Comparison of ENCODE assay signal across 21 cellular contexts in the genomic region with DNA sequence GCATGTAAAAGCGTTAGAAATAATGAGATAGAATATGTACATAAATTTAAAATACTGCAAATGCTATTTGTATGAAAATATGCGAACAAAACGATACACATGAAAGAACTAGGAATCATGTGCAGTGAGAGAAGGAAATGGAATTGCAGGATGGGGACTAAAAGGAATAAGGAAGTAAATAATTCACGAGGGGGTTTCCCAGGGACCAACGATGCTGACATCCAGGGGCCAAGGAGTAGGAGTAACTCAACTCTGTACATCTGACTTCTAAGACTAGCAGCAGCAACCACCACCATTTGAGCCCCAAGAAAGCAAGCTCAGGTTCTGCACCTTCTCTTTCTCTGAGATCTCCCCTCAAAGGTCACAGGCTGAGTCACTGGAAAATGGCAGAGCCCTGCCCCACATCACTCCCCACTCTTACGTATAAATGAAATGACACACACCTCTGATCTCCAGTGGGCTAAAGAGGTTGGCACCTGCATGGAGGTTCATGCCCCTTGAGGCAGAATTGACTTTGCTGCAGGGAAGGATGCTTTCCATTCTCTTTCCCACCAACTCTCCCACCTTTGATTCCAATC.
DNase-seq lines count a peak whose midpoint lies in the region; ATAC-seq and TF ChIP-seq lines count a peak whose summit lies in the region.
"Had no signal": no experiment of that assay in that cellular context is flagged by ENCODE, and none has a peak within 500 bp of the region (broad histone marks: within the 10 kb centered on the region; RNA-seq: fewer than 3 reads in every experiment).

No MANE protein-coding gene starts in this region.

- no peak for TF ChIP-seq CTCF in GM23338 (conservative IDR thresholded peaks at IDR 0.05; ENCODE audit: low read depth in 2 of 2)

- H3K79me1 ChIP-seq in mesenchymal stem cell (replicated peaks; ENCODE audit: low read length, poor library complexity, severe bottlenecking): no peaks in the 10 kb centered on the region

- WGBS in mesenchymal stem cell: 91% methylated on average over 5 of the region's 6 CpGs

- H3K9me3 Mint-ChIP-seq in T-helper 2 cell treated with Interferon-gamma antibody and Interleukin-4, amounts not matched to agents 5 μg/mL and 100 μg/mL, for 36 hours: no peaks in the 10 kb centered on the region
- H3K9me3 Mint-ChIP-seq in stimulated activated naive CD8-positive, alpha-beta T cell treated with anti-CD3 and anti-CD28 coated beads, Interleukin-15, Interleukin-2, amounts not matched to agents 100 ng/mL and 50 ng/mL, for 24 hours: no peaks in the 10 kb centered on the region
- H3K9me3 Mint-ChIP-seq in GM23338: no peaks in the 10 kb centered on the region
- H3K9me3 Mint-ChIP-seq: T-cell had no signal

- H3K4me2 ChIP-seq in mesenchymal stem cell (ENCODE audit: low read length, poor library complexity, severe bottlenecking): no peak overlapping the region
- H3K4me2 ChIP-seq in GM23338: no peak overlapping the region

- no peak overlapping the region for H3K23ac ChIP-seq in mesenchymal stem cell (ENCODE audit: low read length in 2 of 2)

- no peaks in the 10 kb centered on the region for H3F3A ChIP-seq in GM23338 (replicated peaks; ENCODE audit: low read depth)

- H3K9me2 ChIP-seq in GM23338 (ENCODE audit: insufficient read depth): no peaks in the 10 kb centered on the region

- ATAC-seq in GM23338: no peak
- ATAC-seq: left cardiac atrium, T-cell had no signal

- H2BK12ac ChIP-seq in mesenchymal stem cell (ENCODE audit: low read length in 2 of 2): no peak overlapping the region

- no peaks in the 10 kb centered on the region for H3K36me3 Mint-ChIP-seq in T-helper 2 cell treated with Interferon-gamma antibody and Interleukin-4, amounts not matched to agents 5 μg/mL and 100 μg/mL, for 36 hours (ENCODE audit: low read depth)
- H3K36me3 Mint-ChIP-seq in stimulated activated naive CD8-positive, alpha-beta T cell treated with anti-CD3 and anti-CD28 coated beads, Interleukin-15, Interleukin-2, amounts not matched to agents 100 ng/mL and 50 ng/mL, for 24 hours (ENCODE audit: low read depth): no peaks in the 10 kb centered on the region
- H3K36me3 Mint-ChIP-seq in GM23338 (ENCODE audit: low read depth): no peaks in the 10 kb centered on the region
- H3K36me3 Mint-ChIP-seq: T-cell had no signal

- H2BK15ac ChIP-seq in mesenchymal stem cell (ENCODE audit: low read depth, poor library complexity, severe bottlenecking): no peak overlapping the region

- H3K36me3 ChIP-seq in mesenchymal stem cell (ENCODE audit: control insufficient read depth in 1 of 2, insufficient read depth in 2 of 2, low read depth in 1 of 2, low read length in 2 of 2) (no peaks in the 10 kb centered on the region), GM23338 (ENCODE audit: insufficient read depth) (no peaks in the 10 kb centered on the region)
- H3K36me3 ChIP-seq: esophagus squamous epithelium, vagina had no signal

- H2BK120ac ChIP-seq in mesenchymal stem cell (ENCODE audit: low read depth, low read length): no peak overlapping the region

- H3K27ac Mint-ChIP-seq in T-helper 2 cell treated with Interferon-gamma antibody and Interleukin-4, amounts not matched to agents 5 μg/mL and 100 μg/mL, for 36 hours: no peak overlapping the region
- H3K27ac Mint-ChIP-seq in stimulated activated naive CD8-positive, alpha-beta T cell treated with anti-CD3 and anti-CD28 coated beads, Interleukin-15, Interleukin-2, amounts not matched to agents 100 ng/mL and 50 ng/mL, for 24 hours: peak overlapping the region; percentile 78
- no peak overlapping the region for H3K27ac Mint-ChIP-seq in GM23338
- H3K27ac Mint-ChIP-seq: B cell, T-cell had no signal

- no peaks in the 10 kb centered on the region for H4K20me1 ChIP-seq in GM23338 (replicated peaks; ENCODE audit: insufficient read depth)

- H3K27ac ChIP-seq in mesenchymal stem cell (ENCODE audit: low read length, poor library complexity, severe bottlenecking): no peak overlapping the region
- H3K27ac ChIP-seq in GM23338 (ENCODE audit: low read depth): no peak overlapping the region
- H3K27ac ChIP-seq: vagina had no signal

- no peak overlapping the region for H4K91ac ChIP-seq in mesenchymal stem cell (ENCODE audit: low read length)

- no peaks in the 10 kb centered on the region for H3K27me3 Mint-ChIP-seq in T-helper 2 cell treated with Interferon-gamma antibody and Interleukin-4, amounts not matched to agents 5 μg/mL and 100 μg/mL, for 36 hours (ENCODE audit: low read depth)
- peaks cover under 1% of the 10 kb centered on the region for H3K27me3 Mint-ChIP-seq in stimulated activated naive CD8-positive, alpha-beta T cell treated with anti-CD3 and anti-CD28 coated beads, Interleukin-15, Interleukin-2, amounts not matched to agents 100 ng/mL and 50 ng/mL, for 24 hours
- peaks cover 3% of the 10 kb centered on the region for H3K27me3 Mint-ChIP-seq in GM23338 (ENCODE audit: insufficient read depth, low read depth, poor library complexity)

- no peak overlapping the region for H3K9ac ChIP-seq in mesenchymal stem cell (ENCODE audit: low read length)

- H4K8ac ChIP-seq in mesenchymal stem cell (ENCODE audit: low read length): no peak overlapping the region

- no peak overlapping the region for H3K18ac ChIP-seq in mesenchymal stem cell (ENCODE audit: low read depth in 1 of 2, low read length in 2 of 2)

- peak overlapping the region; percentile 27 for H2AK5ac ChIP-seq in mesenchymal stem cell (ENCODE audit: low read length, severe bottlenecking)

- H3K4me1 ChIP-seq in mesenchymal stem cell (ENCODE audit: control insufficient read depth, insufficient read depth, low read depth, low read length) (peaks cover 14% of the 10 kb centered on the region), GM23338 (ENCODE audit: insufficient read depth) (peaks cover 5% of the 10 kb centered on the region; the same call in 1 of the 2 replicates)

- H3K4me3 Mint-ChIP-seq in T-helper 2 cell treated with Interferon-gamma antibody and Interleukin-4, amounts not matched to agents 5 μg/mL and 100 μg/mL, for 36 hours: no peak overlapping the region
- no peak overlapping the region for H3K4me3 Mint-ChIP-seq in stimulated activated naive CD8-positive, alpha-beta T cell treated with anti-CD3 and anti-CD28 coated beads, Interleukin-15, Interleukin-2, amounts not matched to agents 100 ng/mL and 50 ng/mL, for 24 hours
- no peak overlapping the region for H3K4me3 Mint-ChIP-seq in GM23338
- H3K4me3 Mint-ChIP-seq: B cell, T-cell had no signal

- H2AFZ ChIP-seq in mesenchymal stem cell (ENCODE audit: low read depth, low read length) (no peak overlapping the region), GM23338 (no peak overlapping the region)

- H3K9me3 ChIP-seq in mesenchymal stem cell (ENCODE audit: control insufficient read depth, low read length): no peaks in the 10 kb centered on the region
- H3K9me3 ChIP-seq: esophagus squamous epithelium, vagina had no signal

- DNase-seq in T-helper 2 cell treated with Interferon-gamma antibody and Interleukin-4, amounts not matched to agents 5 μg/mL and 100 μg/mL, for 36 hours (ENCODE audit: low spot score): peak; percentile 37
- DNase-seq in T-helper 2 cell: no peak
- DNase-seq in stimulated activated CD4-positive, alpha-beta T cell treated with anti-CD3 and anti-CD28 coated beads, Interleukin-15, amount 100 ng/mL, for 24 hours: peak; percentile 42
- DNase-seq in stimulated activated CD4-positive, alpha-beta T cell treated with anti-CD3 and anti-CD28 coated beads, Interleukin-4, amount 100 ng/mL, for 1 hour: no peak
- no peak for DNase-seq in mesenchymal stem cell
- no peak for DNase-seq in DMS153 (lab: John Stamatoyannopoulos, UW)
- DNase-seq in GM23338 (ENCODE audit: low spot score): no peak
- DNase-seq: 8988T; effector memory CD4-positive, alpha-beta T cell; esophagus squamous epithelium; KBM-7; left cardiac atrium; NCI-H1694; NCI-H2227 treated with DMSO at 0.1 percent for 48 hours; NCI-H774; OCI-M1; Right ventricle myocardium superior; T-cell had no signal

- H3K79me2 ChIP-seq in GM23338 (replicated peaks; ENCODE audit: insufficient read depth): no peaks in the 10 kb centered on the region

- H3K4me1 Mint-ChIP-seq in T-helper 2 cell treated with Interferon-gamma antibody and Interleukin-4, amounts not matched to agents 5 μg/mL and 100 μg/mL, for 36 hours (ENCODE audit: low read depth): no peaks in the 10 kb centered on the region
- H3K4me1 Mint-ChIP-seq in stimulated activated naive CD8-positive, alpha-beta T cell treated with anti-CD3 and anti-CD28 coated beads, Interleukin-15, Interleukin-2, amounts not matched to agents 100 ng/mL and 50 ng/mL, for 24 hours (ENCODE audit: low read depth): peaks cover 38% of the 10 kb centered on the region
- peaks cover 20% of the 10 kb centered on the region; the same call in 2 of the 3 replicates for H3K4me1 Mint-ChIP-seq in GM23338
- H3K4me1 Mint-ChIP-seq: B cell had no signal

- no peak overlapping the region for H2BK5ac ChIP-seq in mesenchymal stem cell (ENCODE audit: low read depth, low read length, poor library complexity, severe bottlenecking)

- no peak overlapping the region for H3K4ac ChIP-seq in mesenchymal stem cell (ENCODE audit: low read depth in 1 of 2, low read length in 2 of 2)

- H3K27me3 ChIP-seq in mesenchymal stem cell (ENCODE audit: control insufficient read depth in 1 of 2, insufficient read depth in 1 of 2, low read length in 2 of 2): peaks cover 0 to 55% of the 10 kb centered on the region in 2 experiments
- H3K27me3 ChIP-seq in GM23338 (ENCODE audit: insufficient read depth): no peaks in the 10 kb centered on the region
- H3K27me3 ChIP-seq: esophagus squamous epithelium, vagina had no signal

- no peak overlapping the region for H3K14ac ChIP-seq in mesenchymal stem cell (ENCODE audit: low read length in 2 of 2)

- H3K4me3 ChIP-seq in mesenchymal stem cell (ENCODE audit: insufficient read depth in 1 of 2, low read depth in 1 of 2, low read length in 2 of 2): no peak overlapping the region
- H3K4me3 ChIP-seq in GM23338: no peak overlapping the region
- H3K4me3 ChIP-seq: esophagus squamous epithelium, vagina had no signal

TF ChIP-seq in GM23338, 12 proteins besides CTCF, POLR2A, EP300 and RAD21 (continues in another document):
- TF ChIP-seq EZH2 (IDR thresholded peaks at IDR 0.05; ENCODE audit: low read depth, unreplicated experiment) (no peak), POLR2AphosphoS5 (IDR thresholded peaks at IDR 0.05; ENCODE audit: low read depth) (no peak), CREB1 (CRISPR knock-in tag; IDR thresholded peaks at IDR 0.05; ENCODE audit: low read depth) (no peak), STAT1 (IDR thresholded peaks at IDR 0.05; ENCODE audit: unreplicated experiment) (no peak)

Comparison
In these comparisons a context has a peak if more than half of its experiments do, and no peak if none do; other contexts are left out.
1. DNase-seq: peak in T-helper 2 cell treated with Interferon-gamma antibody and Interleukin-4, amounts not matched to agents 5 μg/mL and 100 μg/mL, for 36 hours (single experiment) and stimulated activated CD4-positive, alpha-beta T cell treated with anti-CD3 and anti-CD28 coated beads, Interleukin-15, amount 100 ng/mL, for 24 hours (single experiment); none in T-helper 2 cell (0 of 5), stimulated activated CD4-positive, alpha-beta T cell treated with anti-CD3 and anti-CD28 coated beads, Interleukin-4, amount 100 ng/mL, for 1 hour (single experiment), mesenchymal stem cell (single experiment), DMS153 (single experiment) and GM23338 (single experiment).